ENCODE assay signal across 8 cellular contexts in genomic region chr6:163460307-163460782, GRCh38. TPM values are rescaled to one million over a fixed set of nuclear protein-coding genes. Genes with fewer than 3 reads are reported as not detected.
DNase-seq lines count a peak whose midpoint lies in the region; ATAC-seq and TF ChIP-seq lines count a peak whose summit lies in the region.

No MANE protein-coding gene starts in this region.

- TF ChIP-seq CTCF in A673 (conservative IDR thresholded peaks at IDR 0.05; ENCODE audit: low read depth, low read length) (no peak), WI38 (IDR thresholded peaks at IDR 0.05; ENCODE audit: low read depth, low read length) (no peak)

- intact Hi-C loops in A673 (cut with micrococcal nuclease; ENCODE audit: unreplicated experiment): no loop called here

- no peaks in the 10 kb centered on the region for H3K9me3 Mint-ChIP-seq in stimulated activated memory B cell treated with anti-CD40 and anti-IgM and Interleukin-4, amounts not matched to agents 10 μg/mL and 1 μg/mL and 100 μg/mL, for 72 hours

- H3K27ac Mint-ChIP-seq in stimulated activated memory B cell treated with anti-CD40 and anti-IgM and Interleukin-4, amounts not matched to agents 10 μg/mL and 1 μg/mL and 100 μg/mL, for 72 hours: peak overlapping the region; percentile 92

- H3K4me1 ChIP-seq in A673 (ENCODE audit: insufficient read depth, low read length, poor library complexity, severe bottlenecking): peaks cover 5% of the 10 kb centered on the region

- H3K4me3 Mint-ChIP-seq in stimulated activated memory B cell treated with anti-CD40 and anti-IgM and Interleukin-4, amounts not matched to agents 10 μg/mL and 1 μg/mL and 100 μg/mL, for 72 hours: peak overlapping the region; percentile 83

- CTCF ChIA-PET in A673 (lab: Charles Lee): no interaction called here

- POLR2A ChIA-PET in A673 (lab: Charles Lee; ENCODE audit: low non-redundant PET): no interaction called here

- no peaks in the 10 kb centered on the region for H3K27me3 ChIP-seq in A673 (replicated peaks; ENCODE audit: insufficient read depth, low read depth, low read length, poor library complexity)

- no peaks in the 10 kb centered on the region for H3K9me3 ChIP-seq in A673 (ENCODE audit: low read depth, low read length, poor library complexity, severe bottlenecking)

- ATAC-seq in GM18868 (IDR thresholded peaks at IDR 0.05; ENCODE audit: unreplicated experiment): peak; percentile 77
- ATAC-seq in HG03045 (IDR thresholded peaks at IDR 0.05; ENCODE audit: unreplicated experiment): peak; percentile 89
- peak; percentile 71 for ATAC-seq in stimulated activated memory B cell treated with anti-CD40 and anti-IgM and Interleukin-4, amounts not matched to agents 10 μg/mL and 1 μg/mL and 100 μg/mL, for 72 hours

- no peak overlapping the region for H3K27ac ChIP-seq in A673 (ENCODE audit: low read depth, low read length, poor library complexity, severe bottlenecking)

- H3K36me3 Mint-ChIP-seq in stimulated activated memory B cell treated with anti-CD40 and anti-IgM and Interleukin-4, amounts not matched to agents 10 μg/mL and 1 μg/mL and 100 μg/mL, for 72 hours: peaks cover 46% of the 10 kb centered on the region

- H3K4me3 ChIP-seq in A673 (ENCODE audit: low read depth, low read length, poor library complexity, severe bottlenecking) (peak overlapping the region; percentile 20), WI38 (ENCODE audit: low read depth, low read length) (peak overlapping the region; percentile 61)

- BruUV-seq in A673 (replicated peaks; lab: Mats Ljungman, UMichigan): no TSS peak

- DNase-seq in A673 (ENCODE audit: low spot score) (no peak), foreskin melanocyte (peak; percentile 84), NCI-H2227 (lab: John Stamatoyannopoulos, UW; ENCODE audit: unreplicated experiment) (no peak), NCI-H69 (lab: John Stamatoyannopoulos, UW) (no peak)

- H3K4me1 Mint-ChIP-seq in stimulated activated memory B cell treated with anti-CD40 and anti-IgM and Interleukin-4, amounts not matched to agents 10 μg/mL and 1 μg/mL and 100 μg/mL, for 72 hours: peaks cover 70% of the 10 kb centered on the region

- H3K36me3 ChIP-seq in A673 (ENCODE audit: insufficient read depth, low read length, poor library complexity, severe bottlenecking): no peaks in the 10 kb centered on the region

- no peaks in the 10 kb centered on the region for H3K27me3 Mint-ChIP-seq in stimulated activated memory B cell treated with anti-CD40 and anti-IgM and Interleukin-4, amounts not matched to agents 10 μg/mL and 1 μg/mL and 100 μg/mL, for 72 hours

RNA-seq across cellular contexts. Expression of gene QKI, which starts 45.8 kb away (rescaled TPM):
- total RNA-seq in A673 (2021): 128 and 131 TPM in 2 replicates
